Comparison of ENCODE assay signal across 1 cellular context in genomic region chr1:59043796-59044195, GRCh38.
TF ChIP-seq lines count a peak whose summit lies in the region.

No MANE protein-coding gene starts in this region.

TF ChIP-seq in HepG2, 621 proteins besides CTCF, POLR2A, EP300 and RAD21 (continued from another document and continues in another):
- TF ChIP-seq HMGXB3 (CRISPR knock-in tag; IDR thresholded peaks at IDR 0.05; ENCODE audit: borderline replicate concordance) (no peak), ZNF709 (CRISPR knock-in tag; IDR thresholded peaks at IDR 0.05) (no peak), JDP2 (CRISPR knock-in tag; IDR thresholded peaks at IDR 0.05; ENCODE audit: borderline replicate concordance) (no peak), ATAD3A (CRISPR knock-in tag; IDR thresholded peaks at IDR 0.05) (no peak), FOXJ3 (CRISPR knock-in tag; IDR thresholded peaks at IDR 0.05; ENCODE audit: borderline replicate concordance) (no peak), ZNF256 (CRISPR knock-in tag; conservative IDR thresholded peaks at IDR 0.05) (no peak), FUBP1 (CRISPR knock-in tag; IDR thresholded peaks at IDR 0.05; ENCODE audit: borderline replicate concordance) (no peak), KLF16 (CRISPR knock-in tag; IDR thresholded peaks at IDR 0.05) (no peak; a peak in 1 of 4 replicates), GMEB2 (CRISPR knock-in tag; IDR thresholded peaks at IDR 0.05; ENCODE audit: low read depth) (no peak), NFE2 (CRISPR knock-in tag; IDR thresholded peaks at IDR 0.05) (no peak), ZNF280D (CRISPR knock-in tag; IDR thresholded peaks at IDR 0.05) (no peak), SNAPC2 (CRISPR knock-in tag; IDR thresholded peaks at IDR 0.05) (0 out of 2 replicates have a peak, but pooled peaks have one; percentile 65), HNRNPK (IDR thresholded peaks at IDR 0.05; ENCODE audit: low read depth, low read length, poor library complexity, severe bottlenecking) (no peak), ESRRA (CRISPR knock-in tag; IDR thresholded peaks at IDR 0.05; ENCODE audit: low read depth) (no peak), ZNF546 (CRISPR knock-in tag; conservative IDR thresholded peaks at IDR 0.05) (no peak), HNF4G (IDR thresholded peaks at IDR 0.05; ENCODE audit: borderline replicate concordance, low read depth, low read length) (no peak), HNF4G (CRISPR knock-in tag; IDR thresholded peaks at IDR 0.05; ENCODE audit: borderline replicate concordance, low read depth) (peak; percentile 85; the same call in 1 of the 2 replicates), CENPBD1 (CRISPR knock-in tag; IDR thresholded peaks at IDR 0.05; ENCODE audit: borderline replicate concordance, low read depth) (no peak), PRMT3 (CRISPR knock-in tag; IDR thresholded peaks at IDR 0.05; ENCODE audit: borderline replicate concordance, low read depth) (no peak), HCFC1 (IDR thresholded peaks at IDR 0.05; ENCODE audit: low read depth, low read length) (no peak), RFXAP (CRISPR knock-in tag; IDR thresholded peaks at IDR 0.05; ENCODE audit: borderline replicate concordance) (no peak), GABPB1 (CRISPR knock-in tag; IDR thresholded peaks at IDR 0.05) (no peak; the same call in 1 of the 2 replicates), ZNF263 (CRISPR knock-in tag; IDR thresholded peaks at IDR 0.05) (no peak), ZNF598 (CRISPR knock-in tag; IDR thresholded peaks at IDR 0.05; ENCODE audit: borderline replicate concordance) (no peak), THAP9 (CRISPR knock-in tag; IDR thresholded peaks at IDR 0.05; ENCODE audit: borderline replicate concordance) (peak; percentile 37; the same call in 1 of the 2 replicates), POGZ (CRISPR knock-in tag; IDR thresholded peaks at IDR 0.05) (peak; percentile 82), CHCHD3 (CRISPR knock-in tag; IDR thresholded peaks at IDR 0.05) (no peak), ARNT2 (CRISPR knock-in tag; IDR thresholded peaks at IDR 0.05; ENCODE audit: low read depth) (no peak), ZNF761 (CRISPR knock-in tag; conservative IDR thresholded peaks at IDR 0.05) (no peak), RERE (CRISPR knock-in tag; IDR thresholded peaks at IDR 0.05; ENCODE audit: low read depth) (peak; percentile 58; the same call in 1 of the 2 replicates), KDM6A (CRISPR knock-in tag; IDR thresholded peaks at IDR 0.05; ENCODE audit: low read depth) (peak; percentile 54; the same call in 1 of the 2 replicates), PCBP1 (IDR thresholded peaks at IDR 0.05; ENCODE audit: borderline replicate concordance, low read depth, low read length) (no peak), PBX3 (CRISPR knock-in tag; IDR thresholded peaks at IDR 0.05; ENCODE audit: borderline replicate concordance) (no peak), CCAR2 (optimal IDR thresholded peaks at IDR 0.05; ENCODE audit: low read depth, low read length) (no peak)
